1 cellular context compared by ENCODE assay signal in the genomic region with DNA sequence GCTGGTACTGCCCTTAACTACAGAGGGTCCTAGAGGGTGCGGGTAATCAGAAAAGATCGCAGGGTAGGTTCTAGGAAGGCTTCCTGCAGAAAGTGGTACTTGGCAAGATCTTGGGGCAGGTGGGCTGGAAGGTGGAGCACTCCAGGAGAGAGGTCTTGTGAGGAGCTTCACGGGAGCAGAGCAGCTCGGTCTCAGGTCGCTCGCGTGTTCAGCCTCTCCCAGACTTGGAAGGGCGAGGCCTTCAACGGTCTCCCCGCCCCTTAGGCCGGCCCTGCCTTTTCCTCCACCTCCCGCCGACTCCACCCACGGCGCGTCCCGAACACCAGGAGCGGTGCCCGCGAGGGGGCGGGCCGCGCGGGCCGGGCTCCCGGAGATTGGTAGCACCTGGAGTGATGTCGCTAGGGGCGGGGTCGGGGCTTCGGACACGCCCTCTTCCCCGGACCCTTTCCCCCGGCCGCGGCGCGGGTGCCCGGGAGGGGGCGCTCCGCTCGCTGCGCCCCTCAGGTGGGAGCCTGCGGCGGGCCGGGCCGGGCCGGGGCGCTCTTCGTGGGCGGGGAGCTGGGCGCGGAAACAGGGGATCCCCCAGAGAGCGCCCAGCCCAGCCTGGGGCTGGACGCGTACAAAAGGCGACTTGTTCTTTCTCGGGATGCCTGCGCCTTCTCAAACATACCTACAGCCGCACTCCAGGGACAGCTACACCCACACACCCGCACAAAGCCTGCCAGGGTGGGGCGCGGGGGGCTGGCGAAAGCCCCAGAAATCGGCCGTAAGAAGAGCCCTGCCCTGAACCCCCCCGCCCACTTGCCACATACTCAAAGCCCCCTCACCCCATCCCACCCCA.
TF ChIP-seq lines count a peak whose summit lies in the region.

No MANE protein-coding gene starts in this region.

TF ChIP-seq in HepG2, 621 proteins besides CTCF, POLR2A, EP300 and RAD21 (continued from another document):
- TF ChIP-seq HOXA9 (CRISPR knock-in tag; IDR thresholded peaks at IDR 0.05; ENCODE audit: borderline replicate concordance) (no peak), JUND (CRISPR knock-in tag; IDR thresholded peaks at IDR 0.05) (no peak), NRL (CRISPR knock-in tag; IDR thresholded peaks at IDR 0.05; ENCODE audit: borderline replicate concordance) (no peak), FOXM1 (CRISPR knock-in tag; IDR thresholded peaks at IDR 0.05) (no peak)
TF ChIP-seq in HepG2: peak in this region for 104.
